ENCODE assay signal across 21 cellular contexts in genomic region chr20:16063876-16064275, GRCh38.
A peak's percentile ranks its signal among the peaks of the same experiment; 100 is the strongest.
DNase-seq lines count a peak whose midpoint lies in the region; ATAC-seq and TF ChIP-seq lines count a peak whose summit lies in the region.
"Had no signal": no experiment of that assay in that cellular context is flagged by ENCODE, and none has a peak within 500 bp of the region (broad histone marks: within the 10 kb centered on the region; RNA-seq: fewer than 3 reads in every experiment).

No MANE protein-coding gene starts in this region.

- H3K9me2 ChIP-seq in OCI-LY7 (ENCODE audit: insufficient read depth, low read length): no peaks in the 10 kb centered on the region

- H3K9ac ChIP-seq in mammary epithelial cell (ENCODE audit: insufficient read depth, low read length): no peak overlapping the region
- H3K9ac ChIP-seq: GM23248, KMS-11 had no signal

- DNase-seq in OCI-LY7 (ENCODE audit: low spot score) (no peak), mammary epithelial cell (peak; percentile 76), fibroblast of peridontal ligament (ENCODE audit: extremely low read depth) (peak; percentile 50), GOT3 (lab: John Stamatoyannopoulos, UW) (no peak)
- no peak for DNase-seq in activated CD4-positive, alpha-beta T cell treated with anti-CD3 and anti-CD28 coated beads, Interleukin-2, amount 10 ng/mL, durations not matched to agents 24 days and 14 days
- DNase-seq: ACHN; BE2C; CD4-positive, CD25-positive, alpha-beta regulatory T cell; COR-L47; DMS 273 treated with DMSO at 0.1 percent for 48 hours; GDM1; GM23248; MG63; NCI-H1048; NCI-H1436 treated with DMSO at 0.1 percent for 48 hours; NCI-H2029; NCI-H345; NCI-H524 treated with DMSO at 0.1 percent for 48 hours had no signal

- H3K4me3 ChIP-seq in OCI-LY7 (ENCODE audit: low read depth, low read length, poor library complexity, severe bottlenecking): no peak overlapping the region
- H3K4me3 ChIP-seq in mammary epithelial cell (replicated peaks in 1 of 3; ENCODE audit: insufficient read depth in 1 of 3, low read depth in 2 of 3, low read length in 3 of 3): no peak overlapping the region
- H3K4me3 ChIP-seq: GM23248, MG63 had no signal

- BruUV-seq in OCI-LY7 (replicated peaks; lab: Mats Ljungman, UMichigan) (no TSS peak), mammary epithelial cell (replicated peaks; lab: Mats Ljungman, UMichigan) (no TSS peak)

- in situ Hi-C loops in mammary epithelial cell (cut with MboI; ENCODE audit: low sequenced_read_pairs in 2 of 2): no loop called here

- H3K79me2 ChIP-seq in OCI-LY7 (ENCODE audit: insufficient read depth, low read depth, low read length): no peaks in the 10 kb centered on the region
- no peaks in the 10 kb centered on the region for H3K79me2 ChIP-seq in mammary epithelial cell (ENCODE audit: insufficient read depth, low read length)

- dilution Hi-C loops in mammary epithelial cell (cut with HindIII; ENCODE audit: low sequenced_read_pairs): no loop called here

- H3K36me3 Mint-ChIP-seq in activated CD4-positive, alpha-beta T cell treated with anti-CD3 and anti-CD28 coated beads, Interleukin-2, amount 10 ng/mL, durations not matched to agents 24 days and 14 days (ENCODE audit: low read depth): no peaks in the 10 kb centered on the region
- H3K36me3 Mint-ChIP-seq: CD4-positive, CD25-positive, alpha-beta regulatory T cell had no signal

- no peak overlapping the region for H3K4me3 Mint-ChIP-seq in activated CD4-positive, alpha-beta T cell treated with anti-CD3 and anti-CD28 coated beads, Interleukin-2, amount 10 ng/mL, durations not matched to agents 24 days and 14 days
- H3K4me3 Mint-ChIP-seq: CD4-positive, CD25-positive, alpha-beta regulatory T cell had no signal

- CTCF ChIA-PET in OCI-LY7 (lab: Charles Lee; ENCODE audit: unreplicated experiment) (interaction anchor here (0.6 kb wide), 1 partner anchor 65 kb away, joined by 3 read pairs; no protein-coding TSS in a partner anchor), mammary epithelial cell (lab: Charles Lee; ENCODE audit: low non-redundant PET) (interaction anchor here (0.5 kb wide), 1 partner anchor 199 kb away, joined by 6 read pairs; no protein-coding TSS in a partner anchor)

- intact Hi-C loops in OCI-LY7 (cut with micrococcal nuclease; ENCODE audit: unreplicated experiment) (no loop called here), mammary epithelial cell (cut with micrococcal nuclease) (no loop called here)
- intact Hi-C loops in activated CD4-positive, alpha-beta T cell treated with anti-CD3 and anti-CD28 coated beads, Interleukin-2, amount 10 ng/mL, durations not matched to agents 24 days and 14 days (cut with micrococcal nuclease): no loop called here

- no peaks in the 10 kb centered on the region for H3K4me1 Mint-ChIP-seq in activated CD4-positive, alpha-beta T cell treated with anti-CD3 and anti-CD28 coated beads, Interleukin-2, amount 10 ng/mL, durations not matched to agents 24 days and 14 days
- H3K4me1 Mint-ChIP-seq: CD4-positive, CD25-positive, alpha-beta regulatory T cell had no signal

- POLR2A ChIA-PET in OCI-LY7 (lab: Charles Lee): interaction anchor here (0.6 to 2.0 kb wide), 7 partner anchors 9 to 50 kb away, joined by 3 to 6 read pairs (median 4); no protein-coding TSS in a partner anchor

- H4K20me1 ChIP-seq in OCI-LY7 (ENCODE audit: insufficient read depth, low read length): no peaks in the 10 kb centered on the region
- H4K20me1 ChIP-seq in mammary epithelial cell (ENCODE audit: insufficient read depth, low read length): no peaks in the 10 kb centered on the region

- no peaks in the 10 kb centered on the region for H3K27me3 Mint-ChIP-seq in activated CD4-positive, alpha-beta T cell treated with anti-CD3 and anti-CD28 coated beads, Interleukin-2, amount 10 ng/mL, durations not matched to agents 24 days and 14 days
- H3K27me3 Mint-ChIP-seq: CD4-positive, CD25-positive, alpha-beta regulatory T cell had no signal

- H3K27ac ChIP-seq in OCI-LY7 (ENCODE audit: low read depth, low read length, poor library complexity, severe bottlenecking) (no peak overlapping the region), mammary epithelial cell (ENCODE audit: insufficient read depth, low read depth, low read length) (no peak overlapping the region)
- H3K27ac ChIP-seq: GM23248, KMS-11 had no signal

- H3K4me1 ChIP-seq in OCI-LY7 (ENCODE audit: insufficient read depth, low read length, poor library complexity, severe bottlenecking): peaks cover 36% of the 10 kb centered on the region
- H3K4me1 ChIP-seq in mammary epithelial cell (ENCODE audit: insufficient read depth, low read length): no peaks in the 10 kb centered on the region

- H3K27ac Mint-ChIP-seq in activated CD4-positive, alpha-beta T cell treated with anti-CD3 and anti-CD28 coated beads, Interleukin-2, amount 10 ng/mL, durations not matched to agents 24 days and 14 days: no peak overlapping the region
- H3K27ac Mint-ChIP-seq: CD4-positive, CD25-positive, alpha-beta regulatory T cell had no signal

- H3K9me3 ChIP-seq in OCI-LY7 (ENCODE audit: low read length): no peaks in the 10 kb centered on the region
- no peaks in the 10 kb centered on the region for H3K9me3 ChIP-seq in mammary epithelial cell (replicated peaks; ENCODE audit: insufficient read depth, low read length)
- H3K9me3 ChIP-seq: BE2C, MG63 had no signal

- H3K36me3 ChIP-seq in OCI-LY7 (ENCODE audit: insufficient read depth, low read length) (no peaks in the 10 kb centered on the region), mammary epithelial cell (ENCODE audit: insufficient read depth, low read length) (no peaks in the 10 kb centered on the region)
- H3K36me3 ChIP-seq: BE2C, MG63 had no signal

- no peaks in the 10 kb centered on the region for H3K9me3 Mint-ChIP-seq in activated CD4-positive, alpha-beta T cell treated with anti-CD3 and anti-CD28 coated beads, Interleukin-2, amount 10 ng/mL, durations not matched to agents 24 days and 14 days

- no peak for TF ChIP-seq CTCF in OCI-LY7 (conservative IDR thresholded peaks at IDR 0.05; ENCODE audit: low read length)
- no peak for TF ChIP-seq CTCF in mammary epithelial cell (conservative IDR thresholded peaks at IDR 0.05 in 1 of 2, IDR thresholded peaks at IDR 0.05 in 1 of 2; ENCODE audit: extremely low read depth in 1 of 2, insufficient read depth in 1 of 2, low read depth in 1 of 2, low read length in 2 of 2)

- H3K27me3 ChIP-seq in mammary epithelial cell (ENCODE audit: insufficient read depth, low read length): no peaks in the 10 kb centered on the region
- H3K27me3 ChIP-seq: BE2C, MG63 had no signal

- WGBS in mammary epithelial cell (ENCODE audit: low coverage, missing lambda C conversion rate): 8% methylated on average over 2 of the region's 2 CpGs

- H3K4me2 ChIP-seq in OCI-LY7 (ENCODE audit: low read length): no peak overlapping the region
- no peak overlapping the region for H3K4me2 ChIP-seq in mammary epithelial cell (ENCODE audit: insufficient read depth, low read depth, low read length)
- H3K4me2 ChIP-seq: KMS-11 had no signal

- H2AFZ ChIP-seq in OCI-LY7 (ENCODE audit: low read length): peak overlapping the region; percentile 27; the same call in 1 of the 2 replicates
- no peak overlapping the region for H2AFZ ChIP-seq in mammary epithelial cell (ENCODE audit: low read depth, low read length)
- H2AFZ ChIP-seq: GM23248 had no signal

- no peak for ATAC-seq in GM21526 (IDR thresholded peaks at IDR 0.05; ENCODE audit: low FRiP score, unreplicated experiment)
- no peak for ATAC-seq in SK-N-SH treated with all-trans-retinoic acid at 6 μM for 48 hours

TF ChIP-seq in SK-N-SH treated with all-trans-retinoic acid at 6 μM for 48 hours, 23 proteins besides CTCF, POLR2A, EP300 and RAD21:
- no peak for TF ChIP-seq ZFP30 (CRISPR knock-in tag; IDR thresholded peaks at IDR 0.05)
- TF ChIP-seq, protein P1, sequence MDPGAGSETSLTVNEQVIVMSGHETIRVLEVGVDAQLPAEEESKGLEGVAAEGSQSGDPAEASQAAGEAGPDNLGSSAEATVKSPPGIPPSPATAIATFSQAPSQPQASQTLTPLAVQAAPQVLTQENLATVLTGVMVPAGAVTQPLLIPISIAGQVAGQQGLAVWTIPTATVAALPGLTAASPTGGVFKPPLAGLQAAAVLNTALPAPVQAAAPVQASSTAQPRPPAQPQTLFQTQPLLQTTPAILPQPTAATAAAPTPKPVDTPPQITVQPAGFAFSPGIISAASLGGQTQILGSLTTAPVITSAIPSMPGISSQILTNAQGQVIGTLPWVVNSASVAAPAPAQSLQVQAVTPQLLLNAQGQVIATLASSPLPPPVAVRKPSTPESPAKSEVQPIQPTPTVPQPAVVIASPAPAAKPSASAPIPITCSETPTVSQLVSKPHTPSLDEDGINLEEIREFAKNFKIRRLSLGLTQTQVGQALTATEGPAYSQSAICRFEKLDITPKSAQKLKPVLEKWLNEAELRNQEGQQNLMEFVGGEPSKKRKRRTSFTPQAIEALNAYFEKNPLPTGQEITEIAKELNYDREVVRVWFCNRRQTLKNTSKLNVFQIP (CRISPR knock-in tag; IDR thresholded peaks at IDR 0.05; ENCODE audit: borderline replicate concordance, low read depth): no peak
- TF ChIP-seq, protein P2, sequence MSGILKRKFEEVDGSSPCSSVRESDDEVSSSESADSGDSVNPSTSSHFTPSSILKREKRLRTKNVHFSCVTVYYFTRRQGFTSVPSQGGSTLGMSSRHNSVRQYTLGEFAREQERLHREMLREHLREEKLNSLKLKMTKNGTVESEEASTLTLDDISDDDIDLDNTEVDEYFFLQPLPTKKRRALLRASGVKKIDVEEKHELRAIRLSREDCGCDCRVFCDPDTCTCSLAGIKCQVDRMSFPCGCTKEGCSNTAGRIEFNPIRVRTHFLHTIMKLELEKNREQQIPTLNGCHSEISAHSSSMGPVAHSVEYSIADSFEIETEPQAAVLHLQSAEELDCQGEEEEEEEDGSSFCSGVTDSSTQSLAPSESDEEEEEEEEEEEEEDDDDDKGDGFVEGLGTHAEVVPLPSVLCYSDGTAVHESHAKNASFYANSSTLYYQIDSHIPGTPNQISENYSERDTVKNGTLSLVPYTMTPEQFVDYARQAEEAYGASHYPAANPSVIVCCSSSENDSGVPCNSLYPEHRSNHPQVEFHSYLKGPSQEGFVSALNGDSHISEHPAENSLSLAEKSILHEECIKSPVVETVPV (CRISPR knock-in tag; IDR thresholded peaks at IDR 0.05): no peak
TF ChIP-seq in SK-N-SH treated with all-trans-retinoic acid at 6 μM for 48 hours: peak in this region for 0.

Comparison
In these comparisons a context has a peak if more than half of its experiments do, and no peak if none do; other contexts are left out.
1. DNase-seq: peak in mammary epithelial cell (single experiment) and fibroblast of peridontal ligament (single experiment); none in OCI-LY7 (single experiment), activated CD4-positive, alpha-beta T cell treated with anti-CD3 and anti-CD28 coated beads, Interleukin-2, amount 10 ng/mL, durations not matched to agents 24 days and 14 days (single experiment) and GOT3 (single experiment).